ENCODE assay signal across 21 cellular contexts in genomic region chr12:124073636-124074035, GRCh38.
DNase-seq lines count a peak whose midpoint lies in the region; FAIRE-seq and TF ChIP-seq lines count a peak whose summit lies in the region.
"Had no signal": no experiment of that assay in that cellular context is flagged by ENCODE, and none has a peak within 500 bp of the region (broad histone marks: within the 10 kb centered on the region; RNA-seq: fewer than 3 reads in every experiment).

No MANE protein-coding gene starts in this region.

- no peak overlapping the region for H4K5ac ChIP-seq in H1 (ENCODE audit: insufficient read length, low read depth, low read length)

- no peak overlapping the region for H3K9ac ChIP-seq in H1 (replicated peaks in 1 of 4; ENCODE audit: extremely low read depth in 1 of 4, low read depth in 3 of 4, low read length in 3 of 4)
- H3K9ac ChIP-seq: KMS-11 had no signal

- no peaks in the 10 kb centered on the region for H3K27me3 ChIP-seq in H1 (replicated peaks in 1 of 4; ENCODE audit: control insufficient read depth in 3 of 4, extremely low read depth in 1 of 4, insufficient read depth in 3 of 4, low read length in 3 of 4)
- H3K27me3 ChIP-seq: dorsolateral prefrontal cortex, transverse colon had no signal

- H3K79me1 ChIP-seq in H1 (ENCODE audit: low read depth, low read length), result no peaks in the 10 kb centered on the region

- H3K56ac ChIP-seq in H1 (replicated peaks; ENCODE audit: insufficient read length, low read depth, low read length), result no peak overlapping the region

- peaks cover 0 to 11% (median 9%) of the 10 kb centered on the region in 4 experiments; a peak in 5 of 7 replicates for H3K4me1 ChIP-seq in H1 (replicated peaks in 1 of 4; ENCODE audit: control insufficient read depth in 3 of 4, insufficient read depth in 4 of 4, low read length in 3 of 4)
- H3K4me1 ChIP-seq: transverse colon had no signal

- FAIRE-seq in H1 (lab: Jason Lieb, UNC), result no peak

- H4K20me1 ChIP-seq in H1 (replicated peaks in 1 of 2; ENCODE audit: control insufficient read depth in 1 of 2, insufficient read depth in 2 of 2, low read length in 2 of 2), result no peaks in the 10 kb centered on the region

- no peaks in the 10 kb centered on the region for H3K9me3 ChIP-seq in H1 (ENCODE audit: insufficient read depth in 2 of 2, low read depth in 1 of 2, low read length in 1 of 2)
- H3K9me3 ChIP-seq: transverse colon had no signal

- H3K36me3 Mint-ChIP-seq in nephron (ENCODE audit: low read depth), result no peaks in the 10 kb centered on the region
- no peaks in the 10 kb centered on the region for H3K36me3 Mint-ChIP-seq in activated CD4-positive, alpha-beta T cell treated with anti-CD3 and anti-CD28 coated beads, Interleukin-2, amount 10 ng/mL, durations not matched to agents 7 days and 5 days (ENCODE audit: low read depth)

- H2AK5ac ChIP-seq in H1 (ENCODE audit: low read depth, low read length), result no peak overlapping the region

- H3K23me2 ChIP-seq in H1 (ENCODE audit: low read depth, low read length), result no peaks in the 10 kb centered on the region; the same call in 1 of the 2 replicates

- H3K4ac ChIP-seq in H1 (replicated peaks; ENCODE audit: insufficient read length, low read depth, low read length), result no peak overlapping the region

- TF ChIP-seq POLR2A in H1 (IDR thresholded peaks at IDR 0.05; ENCODE audit: control extremely low read depth in 1 of 2, low read depth in 2 of 2, low read length in 2 of 2), result no peak

- no peak overlapping the region for H3K27ac ChIP-seq in H1 (ENCODE audit: low read depth, low read length)
- H3K27ac ChIP-seq: dorsolateral prefrontal cortex, KMS-11, transverse colon had no signal

- peaks cover 17% of the 10 kb centered on the region for H3K4me1 Mint-ChIP-seq in nephron
- peaks cover 14% of the 10 kb centered on the region for H3K4me1 Mint-ChIP-seq in activated CD4-positive, alpha-beta T cell treated with anti-CD3 and anti-CD28 coated beads, Interleukin-2, amount 10 ng/mL, durations not matched to agents 7 days and 5 days

- H3K4me3 ChIP-seq in H1 (ENCODE audit: extremely low read depth in 1 of 4, insufficient read depth in 2 of 4, low read depth in 3 of 4, low read length in 4 of 4), result no peak overlapping the region
- H3K4me3 ChIP-seq: dorsolateral prefrontal cortex, lung, transverse colon had no signal

- H3K27ac Mint-ChIP-seq in nephron, result peak overlapping the region in 2 of 3 experiments; percentile 43 to 68
- no peak overlapping the region for H3K27ac Mint-ChIP-seq in activated CD4-positive, alpha-beta T cell treated with anti-CD3 and anti-CD28 coated beads, Interleukin-2, amount 10 ng/mL, durations not matched to agents 7 days and 5 days
- H3K27ac Mint-ChIP-seq: activated CD8-positive, alpha-beta T cell treated with anti-CD3 and anti-CD28 coated beads, Interleukin-2, amount 10 ng/mL, durations not matched to agents 7 days and 5 days had no signal

- H3K36me3 ChIP-seq in H1 (ENCODE audit: control insufficient read depth in 2 of 4, insufficient read depth in 4 of 4, low read length in 3 of 4), result no peaks in the 10 kb centered on the region
- H3K36me3 ChIP-seq: transverse colon had no signal

- no peak for TF ChIP-seq EP300 in H1 (IDR thresholded peaks at IDR 0.05; ENCODE audit: borderline replicate concordance in 1 of 2, low read depth in 2 of 2, low read length in 2 of 2)

- H2BK12ac ChIP-seq in H1 (ENCODE audit: low read depth, low read length), result no peak overlapping the region

- TF ChIP-seq RAD21 in H1 (IDR thresholded peaks at IDR 0.05 in 1 of 2, conservative IDR thresholded peaks at IDR 0.05 in 1 of 2; ENCODE audit: low read depth in 2 of 2, low read length in 2 of 2), result no peak

- peak overlapping the region; percentile 86 for H4K91ac ChIP-seq in H1 (replicated peaks; ENCODE audit: insufficient read length, low read length)

- no peak overlapping the region for H3K4me3 Mint-ChIP-seq in nephron
- H3K4me3 Mint-ChIP-seq in activated CD4-positive, alpha-beta T cell treated with anti-CD3 and anti-CD28 coated beads, Interleukin-2, amount 10 ng/mL, durations not matched to agents 7 days and 5 days, result no peak overlapping the region
- H3K4me3 Mint-ChIP-seq: activated CD8-positive, alpha-beta T cell treated with anti-CD3 and anti-CD28 coated beads, Interleukin-2, amount 10 ng/mL, durations not matched to agents 7 days and 5 days had no signal

- H2BK20ac ChIP-seq in H1 (ENCODE audit: low read length), result 0 out of 2 replicates have a peak overlapping the region, but pooled peaks have one; percentile 7

- H2BK5ac ChIP-seq in H1 (ENCODE audit: low read depth, low read length), result peak overlapping the region; percentile 12; the same call in 1 of the 2 replicates

- H2AFZ ChIP-seq in H1 (ENCODE audit: low read length), result no peak overlapping the region

- no peaks in the 10 kb centered on the region for H3K27me3 Mint-ChIP-seq in nephron (ENCODE audit: low read depth)
- peaks cover 6% of the 10 kb centered on the region for H3K27me3 Mint-ChIP-seq in activated CD4-positive, alpha-beta T cell treated with anti-CD3 and anti-CD28 coated beads, Interleukin-2, amount 10 ng/mL, durations not matched to agents 7 days and 5 days

- TF ChIP-seq CTCF in H1 (IDR thresholded peaks at IDR 0.05; ENCODE audit: control extremely low read depth in 1 of 3, insufficient read depth in 1 of 3, low read depth in 1 of 3, low read length in 3 of 3), result no peak
- TF ChIP-seq CTCF in nephron (IDR thresholded peaks at IDR 0.05; ENCODE audit: unreplicated experiment in 3 of 3), result no peak

- peak overlapping the region; percentile 14 to 26; a peak in 1 of 4 replicates for H3K4me2 ChIP-seq in H1 (ENCODE audit: insufficient read depth in 1 of 2, low read depth in 2 of 2, low read length in 2 of 2)
- H3K4me2 ChIP-seq: KMS-11 had no signal

- CTCF ChIA-PET in H1 (lab: Charles Lee; ENCODE audit: partially characterized antibody), result interaction anchor here (1.6 kb wide), 1 partner anchor 22 kb away, joined by 5 read pairs; no protein-coding TSS in a partner anchor
- CTCF ChIA-PET in activated CD4-positive, alpha-beta T cell treated with anti-CD3 and anti-CD28 coated beads, Interleukin-2, amount 10 ng/mL, durations not matched to agents 7 days and 5 days (lab: Charles Lee), result no interaction called here

- no peak overlapping the region for H3K23ac ChIP-seq in H1 (ENCODE audit: insufficient read length)

- DNase-seq in COLO829 (ENCODE audit: low spot score) (peak; percentile 32), KBM-7 (peak; percentile 15), H1 (ENCODE audit: low read depth in 1 of 2, low spot score in 2 of 2) (no peak), T-helper 9 cell (no peak)
- no peak for DNase-seq in activated CD4-positive, alpha-beta T cell treated with anti-CD3 and anti-CD28 coated beads, Interleukin-2, amount 50 U/mL, for 48 hours
- DNase-seq in activated CD4-positive, alpha-beta T cell treated with anti-CD3 and anti-CD28 coated beads, Interleukin-2, amount 10 ng/mL, durations not matched to agents 7 days and 5 days, result no peak
- DNase-seq in stimulated activated CD4-positive, alpha-beta T cell treated with anti-CD3 and anti-CD28 coated beads, Interleukin-2, amount 100 ng/mL, for 48 hours, result no peak
- DNase-seq: activated CD8-positive, alpha-beta T cell treated with anti-CD3 and anti-CD28 coated beads, Interleukin-2, amount 10 ng/mL, durations not matched to agents 7 days and 5 days; activated naive CD4-positive, alpha-beta T cell treated with Interleukin-2 at 50 U/mL for 16 hours; aorta; C1 segment of cervical spinal cord; dorsolateral prefrontal cortex; GF-D8; kidney glomerular epithelial cell; NCI-H1048; NCI-H187 treated with DMSO at 0.1 percent for 48 hours; NCI-H69; transverse colon had no signal

- POLR2A ChIA-PET in H1 (lab: Charles Lee; ENCODE audit: partially characterized antibody), result no interaction called here
- POLR2A ChIA-PET in activated CD4-positive, alpha-beta T cell treated with anti-CD3 and anti-CD28 coated beads, Interleukin-2, amount 10 ng/mL, durations not matched to agents 7 days and 5 days (lab: Charles Lee), result no interaction called here

- H2BK120ac ChIP-seq in H1 (replicated peaks; ENCODE audit: low read depth, low read length), result peak overlapping the region; percentile 58

- H3K9me3 Mint-ChIP-seq in nephron, result peaks cover 3% of the 10 kb centered on the region
- no peaks in the 10 kb centered on the region for H3K9me3 Mint-ChIP-seq in activated CD4-positive, alpha-beta T cell treated with anti-CD3 and anti-CD28 coated beads, Interleukin-2, amount 10 ng/mL, durations not matched to agents 7 days and 5 days

- H3K14ac ChIP-seq in H1 (ENCODE audit: insufficient read length), result no peak overlapping the region

- no peak overlapping the region for H2BK15ac ChIP-seq in H1 (ENCODE audit: low read length)

- in situ Hi-C loops in KBM-7 (cut with MboI; ENCODE audit: low pct_unique_long_range_greater_than_20kb, low sequenced_read_pairs), result no loop called here

- WGBS in H1 (ENCODE audit: extremely low coverage in 1 of 2, insufficient coverage in 1 of 2, insufficient read length in 1 of 2, insufficient replicate concordance in 2 of 2, low coverage in 1 of 2, low lambda C conversion rate in 2 of 2, missing lambda C conversion rate in 1 of 2), 2 experiments, result 73% methylated on average over 6 of the region's 6 CpGs; no CpG with 5 or more reads in 1 of the 2 experiments

- H4K8ac ChIP-seq in H1 (ENCODE audit: extremely low read depth, insufficient read depth, low read length), result no peak overlapping the region

- H3K18ac ChIP-seq in H1 (ENCODE audit: extremely low read depth, low read length), result 0 out of 2 replicates have a peak overlapping the region, but pooled peaks have one; percentile 41

- no peaks in the 10 kb centered on the region for H3K79me2 ChIP-seq in H1 (ENCODE audit: control insufficient read depth in 1 of 2, insufficient read depth in 2 of 2, low read length in 2 of 2)

TF ChIP-seq in H1, 55 proteins besides CTCF, POLR2A, EP300 and RAD21 (continues in another document):
- TF ChIP-seq CBX8 (IDR thresholded peaks at IDR 0.05; ENCODE audit: borderline replicate concordance, low read depth, low read length) (no peak), TBP (IDR thresholded peaks at IDR 0.05; ENCODE audit: low read depth, low read length) (no peak), GTF2F1 (IDR thresholded peaks at IDR 0.05; ENCODE audit: borderline replicate concordance, low read depth, low read length) (no peak), SIX5 (IDR thresholded peaks at IDR 0.05; ENCODE audit: low read depth, low read length) (no peak)

Comparison
In these comparisons a context has a peak if more than half of its experiments do, and no peak if none do; other contexts are left out.
1. DNase-seq: peak in COLO829 (single experiment) and KBM-7 (single experiment); none in H1 (0 of 2), activated CD4-positive, alpha-beta T cell treated with anti-CD3 and anti-CD28 coated beads, Interleukin-2, amount 50 U/mL, for 48 hours (0 of 2), T-helper 9 cell (single experiment), activated CD4-positive, alpha-beta T cell treated with anti-CD3 and anti-CD28 coated beads, Interleukin-2, amount 10 ng/mL, durations not matched to agents 7 days and 5 days (single experiment) and stimulated activated CD4-positive, alpha-beta T cell treated with anti-CD3 and anti-CD28 coated beads, Interleukin-2, amount 100 ng/mL, for 48 hours (0 of 2).